ENCODE assay signal across 1 cellular context in genomic region chr19:1848399-1849131, GRCh38.
TF ChIP-seq lines count a peak whose summit lies in the region.

Gene REXO1, minus strand, starts transcription at chr19:1848483. Its CDS starts 125 bp downstream, at chr19:1848358.

TF ChIP-seq in K562, 482 proteins besides CTCF, POLR2A, EP300 and RAD21 (continued from another document and continues in another):
- no peak; the same call in 1 of the 2 replicates for TF ChIP-seq E2F1 (CRISPR knock-in tag; IDR thresholded peaks at IDR 0.05)
- no peak for TF ChIP-seq RBBP5 (IDR thresholded peaks at IDR 0.05; ENCODE audit: borderline replicate concordance, insufficient read depth, low read length, poor library complexity, severe bottlenecking)
- no peak for TF ChIP-seq NCOA6 (IDR thresholded peaks at IDR 0.05)
- no peak for TF ChIP-seq NFXL1 (CRISPR knock-in tag; IDR thresholded peaks at IDR 0.05)
- TF ChIP-seq USF2 (CRISPR knock-in tag; IDR thresholded peaks at IDR 0.05) = peak; percentile 7; the same call in 1 of the 2 replicates
- TF ChIP-seq HDAC8 (tag; IDR thresholded peaks at IDR 0.05) = peak; percentile 22; the same call in 1 of the 2 replicates
- TF ChIP-seq CHCHD3 (CRISPR knock-in tag; IDR thresholded peaks at IDR 0.05) = no peak
- peak; percentile 77; the same call in 1 of the 2 replicates for TF ChIP-seq TFAP4 (CRISPR knock-in tag; IDR thresholded peaks at IDR 0.05; ENCODE audit: borderline replicate concordance)
- 0 out of 2 replicates have a peak, but pooled peaks have one; percentile 15 for TF ChIP-seq CBFA2T3 (IDR thresholded peaks at IDR 0.05)
- no peak for TF ChIP-seq PHB2 (IDR thresholded peaks at IDR 0.05; ENCODE audit: low read depth)
- peak; percentile 64 to 67 for TF ChIP-seq AFF1 (IDR thresholded peaks at IDR 0.05; ENCODE audit: low read depth in 1 of 2, partially characterized antibody in 2 of 2)
- TF ChIP-seq ZNF609 (CRISPR knock-in tag; IDR thresholded peaks at IDR 0.05; ENCODE audit: borderline replicate concordance) = no peak
- TF ChIP-seq CHAMP1 (IDR thresholded peaks at IDR 0.05) = no peak
- TF ChIP-seq BACH1 (tag; IDR thresholded peaks at IDR 0.05) = no peak
- no peak for TF ChIP-seq ZNF445 (CRISPR knock-in tag; IDR thresholded peaks at IDR 0.05; ENCODE audit: low read depth)
- peak; percentile 23 for TF ChIP-seq KDM5B (IDR thresholded peaks at IDR 0.05; ENCODE audit: insufficient replicate concordance, low read depth, low read length)
- peak; percentile 85 for TF ChIP-seq ATF7 (IDR thresholded peaks at IDR 0.05)
- TF ChIP-seq MAX (CRISPR knock-in tag; IDR thresholded peaks at IDR 0.05) = no peak
- TF ChIP-seq RFX7 (CRISPR knock-in tag; IDR thresholded peaks at IDR 0.05) = no peak
- no peak for TF ChIP-seq USF1 (CRISPR knock-in tag; IDR thresholded peaks at IDR 0.05)
- TF ChIP-seq NR2C1 (IDR thresholded peaks at IDR 0.05) = no peak
- TF ChIP-seq NR2C1 (tag; IDR thresholded peaks at IDR 0.05) = no peak
- TF ChIP-seq TFAM (CRISPR knock-in tag; conservative IDR thresholded peaks at IDR 0.05) = no peak
- no peak for TF ChIP-seq HDGF (IDR thresholded peaks at IDR 0.05)
- TF ChIP-seq CREB3 (tag; conservative IDR thresholded peaks at IDR 0.05; ENCODE audit: low read depth) = no peak
- 0 out of 2 replicates have a peak, but pooled peaks have one; percentile 42 for TF ChIP-seq OTX1 (CRISPR knock-in tag; IDR thresholded peaks at IDR 0.05)
- TF ChIP-seq THRAP3 (IDR thresholded peaks at IDR 0.05; ENCODE audit: borderline replicate concordance) = no peak
- 0 out of 2 replicates have a peak, but pooled peaks have one; percentile 16 for TF ChIP-seq EGR1 (conservative IDR thresholded peaks at IDR 0.05)
- no peak for TF ChIP-seq ZNF668 (CRISPR knock-in tag; IDR thresholded peaks at IDR 0.05)
- TF ChIP-seq MAFF (IDR thresholded peaks at IDR 0.05; ENCODE audit: low read length) = no peak
- TF ChIP-seq ZNF644 (tag; IDR thresholded peaks at IDR 0.05; ENCODE audit: low read depth) = peak; percentile 41; the same call in 1 of the 2 replicates
- TF ChIP-seq SFPQ (IDR thresholded peaks at IDR 0.05; ENCODE audit: low read depth, low read length) = no peak
- 0 out of 2 replicates have a peak, but pooled peaks have one; percentile 46 for TF ChIP-seq TCF7 (IDR thresholded peaks at IDR 0.05; ENCODE audit: borderline replicate concordance)
- TF ChIP-seq RB1 (IDR thresholded peaks at IDR 0.05; ENCODE audit: low read depth) = peak; percentile 99
- TF ChIP-seq STAT6 (CRISPR knock-in tag; IDR thresholded peaks at IDR 0.05) = no peak
